ENCODE assay signal across 9 cellular contexts in genomic region chr9:114538241-114538640, GRCh38. TPM values are rescaled to one million over a fixed set of nuclear protein-coding genes. Genes with fewer than 3 reads are reported as not detected.
DNase-seq lines count a peak whose midpoint lies in the region; ATAC-seq and TF ChIP-seq lines count a peak whose summit lies in the region.
"Had no signal": no experiment of that assay in that cellular context is flagged by ENCODE, and none has a peak within 500 bp of the region (broad histone marks: within the 10 kb centered on the region; RNA-seq: fewer than 3 reads in every experiment).

No MANE protein-coding gene starts in this region.

- no peak for TF ChIP-seq CTCF in neural progenitor cell (IDR thresholded peaks at IDR 0.05)
- no peak for TF ChIP-seq CTCF in adrenal gland (IDR thresholded peaks at IDR 0.05)

- WGBS in adrenal gland, 4 donors: 50 to 53% (median 52%) methylated on average over 5 of the region's 5 CpGs

- H3K27ac ChIP-seq in Karpas-422 (ENCODE audit: low read length) (no peak overlapping the region), neural progenitor cell (no peak overlapping the region), adrenal gland (no peak overlapping the region)
- H3K27ac ChIP-seq: SK-N-MC had no signal

- H2AFZ ChIP-seq in Karpas-422 (ENCODE audit: low read length): no peak overlapping the region
- no peak overlapping the region for H2AFZ ChIP-seq in neural progenitor cell (replicated peaks)

- H3K27me3 ChIP-seq in Karpas-422 (ENCODE audit: low read length) (no peaks in the 10 kb centered on the region), neural progenitor cell (no peaks in the 10 kb centered on the region), adrenal gland (no peaks in the 10 kb centered on the region)

- DNase-seq in Karpas-422 (peak; percentile 85), neural progenitor cell (ENCODE audit: low spot score) (peak; percentile 45), adrenal gland (no peak), epidermal melanocyte (ENCODE audit: insufficient read length, low spot score) (no peak), AG08396 (ENCODE audit: low spot score) (no peak)
- DNase-seq in activated CD8-positive, alpha-beta T cell treated with anti-CD3 and anti-CD28 coated beads, Interleukin-2, amount 10 ng/mL, durations not matched to agents 7 days and 5 days: peak; percentile 45

- H3K4me1 ChIP-seq in Karpas-422 (ENCODE audit: low read length): peaks cover 30% of the 10 kb centered on the region
- peaks cover 9% of the 10 kb centered on the region for H3K4me1 ChIP-seq in neural progenitor cell
- H3K4me1 ChIP-seq in adrenal gland (replicated peaks in 1 of 2): no peaks in the 10 kb centered on the region

- H3K9me3 ChIP-seq in Karpas-422 (ENCODE audit: low read length) (no peaks in the 10 kb centered on the region), neural progenitor cell (ENCODE audit: low read depth) (no peaks in the 10 kb centered on the region), adrenal gland (replicated peaks in 1 of 3) (no peaks in the 10 kb centered on the region)

- H3K79me2 ChIP-seq in Karpas-422 (ENCODE audit: low read length): no peaks in the 10 kb centered on the region
- H3K79me2 ChIP-seq in neural progenitor cell (ENCODE audit: low read depth): no peaks in the 10 kb centered on the region

- H4K20me1 ChIP-seq in Karpas-422 (ENCODE audit: insufficient read depth, low read depth, low read length): no peaks in the 10 kb centered on the region
- no peaks in the 10 kb centered on the region for H4K20me1 ChIP-seq in neural progenitor cell (ENCODE audit: low read depth)

- peaks cover 6% of the 10 kb centered on the region for H3F3A ChIP-seq in neural progenitor cell (ENCODE audit: low read depth)

- peak; percentile 49 for ATAC-seq in GM19025 (IDR thresholded peaks at IDR 0.05; ENCODE audit: low read depth, unreplicated experiment)
- ATAC-seq in activated CD8-positive, alpha-beta T cell treated with anti-CD3 and anti-CD28 coated beads, Interleukin-2, amount 10 ng/mL, durations not matched to agents 7 days and 5 days: peak; percentile 70

- H3K9me2 ChIP-seq in Karpas-422 (replicated peaks; ENCODE audit: insufficient read depth, low read length): no peaks in the 10 kb centered on the region

- H3K4me1 Mint-ChIP-seq in activated CD8-positive, alpha-beta T cell treated with anti-CD3 and anti-CD28 coated beads, Interleukin-2, amount 10 ng/mL, durations not matched to agents 7 days and 5 days (ENCODE audit: low read depth): no peaks in the 10 kb centered on the region
- peaks cover 8% of the 10 kb centered on the region for H3K4me1 Mint-ChIP-seq in neural progenitor cell

- no peaks in the 10 kb centered on the region for H3K36me3 Mint-ChIP-seq in activated CD8-positive, alpha-beta T cell treated with anti-CD3 and anti-CD28 coated beads, Interleukin-2, amount 10 ng/mL, durations not matched to agents 7 days and 5 days (ENCODE audit: low read depth)
- no peaks in the 10 kb centered on the region for H3K36me3 Mint-ChIP-seq in neural progenitor cell

- H3K27ac Mint-ChIP-seq in activated CD8-positive, alpha-beta T cell treated with anti-CD3 and anti-CD28 coated beads, Interleukin-2, amount 10 ng/mL, durations not matched to agents 7 days and 5 days: no peak overlapping the region
- H3K27ac Mint-ChIP-seq in neural progenitor cell: no peak overlapping the region
- H3K27ac Mint-ChIP-seq: stimulated activated naive CD8-positive, alpha-beta T cell treated with anti-CD3 and anti-CD28 coated beads, Interleukin-15, Interleukin-2, amounts not matched to agents 100 ng/mL and 50 ng/mL, for 24 hours had no signal

- H3K9me3 Mint-ChIP-seq in activated CD8-positive, alpha-beta T cell treated with anti-CD3 and anti-CD28 coated beads, Interleukin-2, amount 10 ng/mL, durations not matched to agents 7 days and 5 days (ENCODE audit: insufficient read depth): no peaks in the 10 kb centered on the region
- peaks cover 2% of the 10 kb centered on the region for H3K9me3 Mint-ChIP-seq in neural progenitor cell
- H3K9me3 Mint-ChIP-seq: stimulated activated naive CD8-positive, alpha-beta T cell treated with anti-CD3 and anti-CD28 coated beads, Interleukin-15, Interleukin-2, amounts not matched to agents 100 ng/mL and 50 ng/mL, for 24 hours had no signal

- H3K4me3 ChIP-seq in Karpas-422 (ENCODE audit: low read length): no peak overlapping the region
- no peak overlapping the region for H3K4me3 ChIP-seq in neural progenitor cell
- H3K4me3 ChIP-seq in adrenal gland: no peak overlapping the region
- H3K4me3 ChIP-seq: SK-N-MC had no signal

- CTCF ChIA-PET in activated CD8-positive, alpha-beta T cell treated with anti-CD3 and anti-CD28 coated beads, Interleukin-2, amount 10 ng/mL, durations not matched to agents 7 days and 5 days (lab: Charles Lee): interaction anchor here (0.7 to 3.2 kb wide), 7 partner anchors 10 to 143 kb away, joined by 3 to 35 read pairs (median 5); partner anchors contain the start of gene TEX48

- no peak for TF ChIP-seq POLR2A in adrenal gland (IDR thresholded peaks at IDR 0.05)

- H3K9ac ChIP-seq in Karpas-422 (ENCODE audit: low read length) (no peak overlapping the region), neural progenitor cell (no peak overlapping the region)

- H3K4me3 Mint-ChIP-seq in activated CD8-positive, alpha-beta T cell treated with anti-CD3 and anti-CD28 coated beads, Interleukin-2, amount 10 ng/mL, durations not matched to agents 7 days and 5 days: no peak overlapping the region
- no peak overlapping the region for H3K4me3 Mint-ChIP-seq in neural progenitor cell
- H3K4me3 Mint-ChIP-seq: stimulated activated naive CD8-positive, alpha-beta T cell treated with anti-CD3 and anti-CD28 coated beads, Interleukin-15, Interleukin-2, amounts not matched to agents 100 ng/mL and 50 ng/mL, for 24 hours had no signal

- POLR2A ChIA-PET in activated CD8-positive, alpha-beta T cell treated with anti-CD3 and anti-CD28 coated beads, Interleukin-2, amount 10 ng/mL, durations not matched to agents 7 days and 5 days (lab: Charles Lee): interaction anchor here (0.7 to 1.2 kb wide), 2 partner anchors 11 to 17 kb away, joined by 3 to 5 read pairs; no protein-coding TSS in a partner anchor

- intact Hi-C loops in adrenal gland (cut with DNase I): no loop called here

- no peaks in the 10 kb centered on the region for H3K36me3 ChIP-seq in Karpas-422 (ENCODE audit: insufficient read depth, low read length)
- no peaks in the 10 kb centered on the region for H3K36me3 ChIP-seq in neural progenitor cell
- H3K36me3 ChIP-seq in adrenal gland (replicated peaks in 1 of 2): no peaks in the 10 kb centered on the region

- H3K4me2 ChIP-seq in Karpas-422 (ENCODE audit: low read depth, low read length, poor library complexity, severe bottlenecking) (peak overlapping the region; percentile 24), neural progenitor cell (no peak overlapping the region)

- peaks cover 14% of the 10 kb centered on the region for H3K27me3 Mint-ChIP-seq in activated CD8-positive, alpha-beta T cell treated with anti-CD3 and anti-CD28 coated beads, Interleukin-2, amount 10 ng/mL, durations not matched to agents 7 days and 5 days (ENCODE audit: low read depth)
- H3K27me3 Mint-ChIP-seq in neural progenitor cell (ENCODE audit: insufficient read depth, low read depth): peaks cover 7% of the 10 kb centered on the region
- H3K27me3 Mint-ChIP-seq: stimulated activated naive CD8-positive, alpha-beta T cell treated with anti-CD3 and anti-CD28 coated beads, Interleukin-15, Interleukin-2, amounts not matched to agents 100 ng/mL and 50 ng/mL, for 24 hours had no signal

RNA-seq across cellular contexts. Expression of gene WHRN, which starts 33.0 kb away (rescaled TPM):
- total RNA-seq in Karpas-422 (2014; rRNA removed; shearing (Covaris generic); ENCODE audit: low replicate concordance): 0.30 and 0.76 TPM in 2 replicates
- 1 to 10 TPM; 2.6 to 4.1 TPM for total RNA-seq in activated CD8-positive, alpha-beta T cell treated with anti-CD3 and anti-CD28 coated beads, Interleukin-2, amount 10 ng/mL, durations not matched to agents 7 days and 5 days
- total RNA-seq in neural progenitor cell (ENCODE audit: low replicate concordance): 1.1 and 6.6 TPM in 2 replicates
- 100 to 1,000 TPM in 4 of 8 donors, 10 to 100 TPM in 4; 67.2 to 154 (median 96.4) TPM for total RNA-seq in adrenal gland
- 100 to 1,000 TPM in 2 of 3 donors, 10 to 100 TPM in 1; 34.8 to 359 (median 247) TPM for polyA plus RNA-seq in adrenal gland

RNA-seq across cellular contexts. Expression of gene ATP6V1G1, which starts 49.3 kb away (rescaled TPM):
- 113 and 165 TPM in 2 replicates for total RNA-seq in Karpas-422 (2014; rRNA removed; shearing (Covaris generic); ENCODE audit: low replicate concordance)
- total RNA-seq in activated CD8-positive, alpha-beta T cell treated with anti-CD3 and anti-CD28 coated beads, Interleukin-2, amount 10 ng/mL, durations not matched to agents 7 days and 5 days: 10 to 100 TPM; 79.2 to 82.0 TPM
- total RNA-seq in neural progenitor cell (ENCODE audit: low replicate concordance): 157 and 253 TPM in 2 replicates
- total RNA-seq in adrenal gland: 100 to 1,000 TPM; 109 to 314 (median 170) TPM
- 100 to 1,000 TPM; 174 to 303 (median 193) TPM for polyA plus RNA-seq in adrenal gland

Comparison
In these comparisons a context has a peak if more than half of its experiments do, and no peak if none do; other contexts are left out.
1. DNase-seq: peak in Karpas-422 (single experiment), activated CD8-positive, alpha-beta T cell treated with anti-CD3 and anti-CD28 coated beads, Interleukin-2, amount 10 ng/mL, durations not matched to agents 7 days and 5 days (single experiment) and neural progenitor cell (single experiment); none in adrenal gland (0 of 7), epidermal melanocyte (single experiment) and AG08396 (single experiment).